ENCODE assay signal across 1 cellular context in genomic region chr16:1932050-1933028, GRCh38.
A peak's percentile ranks its signal among the peaks of the same experiment; 100 is the strongest.
TF ChIP-seq lines count a peak whose summit lies in the region.

No MANE protein-coding gene starts in this region.

TF ChIP-seq in HepG2, 621 proteins besides CTCF, POLR2A, EP300 and RAD21 (continued from another document and continues in another):
- peak; percentile 47; the same call in 1 of the 2 replicates for TF ChIP-seq ZNF770 (CRISPR knock-in tag; IDR thresholded peaks at IDR 0.05)
- TF ChIP-seq SOX5 (CRISPR knock-in tag; IDR thresholded peaks at IDR 0.05; ENCODE audit: borderline replicate concordance): no peak
- peak; percentile 35; the same call in 1 of the 2 replicates for TF ChIP-seq THAP11 (CRISPR knock-in tag; IDR thresholded peaks at IDR 0.05)
- TF ChIP-seq SOX6 (IDR thresholded peaks at IDR 0.05): no peak
- TF ChIP-seq SOX6 (CRISPR knock-in tag; IDR thresholded peaks at IDR 0.05): no peak
- peak; percentile 61; the same call in 1 of the 2 replicates for TF ChIP-seq ZNF670 (CRISPR knock-in tag; IDR thresholded peaks at IDR 0.05; ENCODE audit: borderline replicate concordance)
- TF ChIP-seq, protein P1, sequence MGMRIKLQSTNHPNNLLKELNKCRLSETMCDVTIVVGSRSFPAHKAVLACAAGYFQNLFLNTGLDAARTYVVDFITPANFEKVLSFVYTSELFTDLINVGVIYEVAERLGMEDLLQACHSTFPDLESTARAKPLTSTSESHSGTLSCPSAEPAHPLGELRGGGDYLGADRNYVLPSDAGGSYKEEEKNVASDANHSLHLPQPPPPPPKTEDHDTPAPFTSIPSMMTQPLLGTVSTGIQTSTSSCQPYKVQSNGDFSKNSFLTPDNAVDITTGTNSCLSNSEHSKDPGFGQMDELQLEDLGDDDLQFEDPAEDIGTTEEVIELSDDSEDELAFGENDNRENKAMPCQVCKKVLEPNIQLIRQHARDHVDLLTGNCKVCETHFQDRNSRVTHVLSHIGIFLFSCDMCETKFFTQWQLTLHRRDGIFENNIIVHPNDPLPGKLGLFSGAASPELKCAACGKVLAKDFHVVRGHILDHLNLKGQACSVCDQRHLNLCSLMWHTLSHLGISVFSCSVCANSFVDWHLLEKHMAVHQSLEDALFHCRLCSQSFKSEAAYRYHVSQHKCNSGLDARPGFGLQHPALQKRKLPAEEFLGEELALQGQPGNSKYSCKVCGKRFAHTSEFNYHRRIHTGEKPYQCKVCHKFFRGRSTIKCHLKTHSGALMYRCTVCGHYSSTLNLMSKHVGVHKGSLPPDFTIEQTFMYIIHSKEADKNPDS (CRISPR knock-in tag; IDR thresholded peaks at IDR 0.05): peak; percentile 63; the same call in 1 of the 2 replicates
- no peak for TF ChIP-seq ZBTB25 (CRISPR knock-in tag; IDR thresholded peaks at IDR 0.05)
- no peak for TF ChIP-seq AKAP8 (CRISPR knock-in tag; IDR thresholded peaks at IDR 0.05)
- TF ChIP-seq, protein P2, sequence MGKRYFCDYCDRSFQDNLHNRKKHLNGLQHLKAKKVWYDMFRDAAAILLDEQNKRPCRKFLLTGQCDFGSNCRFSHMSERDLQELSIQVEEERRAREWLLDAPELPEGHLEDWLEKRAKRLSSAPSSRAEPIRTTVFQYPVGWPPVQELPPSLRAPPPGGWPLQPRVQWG (CRISPR knock-in tag; IDR thresholded peaks at IDR 0.05; ENCODE audit: borderline replicate concordance, low read depth): no peak
- TF ChIP-seq, protein P3, sequence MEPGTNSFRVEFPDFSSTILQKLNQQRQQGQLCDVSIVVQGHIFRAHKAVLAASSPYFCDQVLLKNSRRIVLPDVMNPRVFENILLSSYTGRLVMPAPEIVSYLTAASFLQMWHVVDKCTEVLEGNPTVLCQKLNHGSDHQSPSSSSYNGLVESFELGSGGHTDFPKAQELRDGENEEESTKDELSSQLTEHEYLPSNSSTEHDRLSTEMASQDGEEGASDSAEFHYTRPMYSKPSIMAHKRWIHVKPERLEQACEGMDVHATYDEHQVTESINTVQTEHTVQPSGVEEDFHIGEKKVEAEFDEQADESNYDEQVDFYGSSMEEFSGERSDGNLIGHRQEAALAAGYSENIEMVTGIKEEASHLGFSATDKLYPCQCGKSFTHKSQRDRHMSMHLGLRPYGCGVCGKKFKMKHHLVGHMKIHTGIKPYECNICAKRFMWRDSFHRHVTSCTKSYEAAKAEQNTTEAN (CRISPR knock-in tag; conservative IDR thresholded peaks at IDR 0.05): no peak
- TF ChIP-seq ZNF615 (CRISPR knock-in tag; IDR thresholded peaks at IDR 0.05; ENCODE audit: borderline replicate concordance): no peak
- TF ChIP-seq, protein P4, sequence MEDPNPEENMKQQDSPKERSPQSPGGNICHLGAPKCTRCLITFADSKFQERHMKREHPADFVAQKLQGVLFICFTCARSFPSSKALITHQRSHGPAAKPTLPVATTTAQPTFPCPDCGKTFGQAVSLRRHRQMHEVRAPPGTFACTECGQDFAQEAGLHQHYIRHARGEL (CRISPR knock-in tag; IDR thresholded peaks at IDR 0.05): no peak
- TF ChIP-seq CSRNP2 (CRISPR knock-in tag; conservative IDR thresholded peaks at IDR 0.05; ENCODE audit: low read depth): no peak
- TF ChIP-seq ZNF225 (CRISPR knock-in tag; IDR thresholded peaks at IDR 0.05): no peak
- no peak for TF ChIP-seq SIN3B (IDR thresholded peaks at IDR 0.05; ENCODE audit: low read length)
- TF ChIP-seq, protein P5, sequence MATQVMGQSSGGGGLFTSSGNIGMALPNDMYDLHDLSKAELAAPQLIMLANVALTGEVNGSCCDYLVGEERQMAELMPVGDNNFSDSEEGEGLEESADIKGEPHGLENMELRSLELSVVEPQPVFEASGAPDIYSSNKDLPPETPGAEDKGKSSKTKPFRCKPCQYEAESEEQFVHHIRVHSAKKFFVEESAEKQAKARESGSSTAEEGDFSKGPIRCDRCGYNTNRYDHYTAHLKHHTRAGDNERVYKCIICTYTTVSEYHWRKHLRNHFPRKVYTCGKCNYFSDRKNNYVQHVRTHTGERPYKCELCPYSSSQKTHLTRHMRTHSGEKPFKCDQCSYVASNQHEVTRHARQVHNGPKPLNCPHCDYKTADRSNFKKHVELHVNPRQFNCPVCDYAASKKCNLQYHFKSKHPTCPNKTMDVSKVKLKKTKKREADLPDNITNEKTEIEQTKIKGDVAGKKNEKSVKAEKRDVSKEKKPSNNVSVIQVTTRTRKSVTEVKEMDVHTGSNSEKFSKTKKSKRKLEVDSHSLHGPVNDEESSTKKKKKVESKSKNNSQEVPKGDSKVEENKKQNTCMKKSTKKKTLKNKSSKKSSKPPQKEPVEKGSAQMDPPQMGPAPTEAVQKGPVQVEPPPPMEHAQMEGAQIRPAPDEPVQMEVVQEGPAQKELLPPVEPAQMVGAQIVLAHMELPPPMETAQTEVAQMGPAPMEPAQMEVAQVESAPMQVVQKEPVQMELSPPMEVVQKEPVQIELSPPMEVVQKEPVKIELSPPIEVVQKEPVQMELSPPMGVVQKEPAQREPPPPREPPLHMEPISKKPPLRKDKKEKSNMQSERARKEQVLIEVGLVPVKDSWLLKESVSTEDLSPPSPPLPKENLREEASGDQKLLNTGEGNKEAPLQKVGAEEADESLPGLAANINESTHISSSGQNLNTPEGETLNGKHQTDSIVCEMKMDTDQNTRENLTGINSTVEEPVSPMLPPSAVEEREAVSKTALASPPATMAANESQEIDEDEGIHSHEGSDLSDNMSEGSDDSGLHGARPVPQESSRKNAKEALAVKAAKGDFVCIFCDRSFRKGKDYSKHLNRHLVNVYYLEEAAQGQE (IDR thresholded peaks at IDR 0.05; ENCODE audit: borderline replicate concordance in 1 of 2, low read depth in 1 of 2, low read length in 2 of 2): no peak
- TF ChIP-seq ZBTB26 (CRISPR knock-in tag; IDR thresholded peaks at IDR 0.05; ENCODE audit: borderline replicate concordance): 0 out of 2 replicates have a peak, but pooled peaks have one; percentile 41
- TF ChIP-seq, protein P6, sequence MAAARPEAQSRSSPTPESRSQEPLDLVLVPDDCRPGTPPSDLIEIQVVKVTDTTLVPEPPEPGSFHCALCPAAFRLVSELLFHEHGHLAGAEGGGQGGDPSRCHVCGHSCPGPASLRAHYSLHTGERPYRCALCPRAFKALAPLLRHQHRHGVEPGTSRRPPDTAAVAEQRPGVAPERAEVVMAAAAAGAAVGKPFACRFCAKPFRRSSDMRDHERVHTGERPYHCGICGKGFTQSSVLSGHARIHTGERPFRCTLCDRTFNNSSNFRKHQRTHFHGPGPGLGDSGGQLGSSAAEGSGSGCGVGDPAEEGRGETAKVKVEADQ (CRISPR knock-in tag; IDR thresholded peaks at IDR 0.05; ENCODE audit: borderline replicate concordance): no peak
- no peak for TF ChIP-seq MTF2 (CRISPR knock-in tag; IDR thresholded peaks at IDR 0.05; ENCODE audit: borderline replicate concordance)
- TF ChIP-seq ZBTB20 (CRISPR knock-in tag; IDR thresholded peaks at IDR 0.05; ENCODE audit: borderline replicate concordance, low read depth): no peak
- peak; percentile 60; the same call in 1 of the 2 replicates for TF ChIP-seq ZNF747 (CRISPR knock-in tag; IDR thresholded peaks at IDR 0.05; ENCODE audit: borderline replicate concordance)
- 0 out of 2 replicates have a peak, but pooled peaks have one; percentile 68 for TF ChIP-seq KDM4B (CRISPR knock-in tag; IDR thresholded peaks at IDR 0.05)
- TF ChIP-seq HIC2 (CRISPR knock-in tag; IDR thresholded peaks at IDR 0.05; ENCODE audit: low read depth): peak; percentile 57; the same call in 1 of the 2 replicates
- peak; percentile 72 for TF ChIP-seq ZNF687 (CRISPR knock-in tag; IDR thresholded peaks at IDR 0.05)
- TF ChIP-seq ZNF3 (CRISPR knock-in tag; IDR thresholded peaks at IDR 0.05): peak; percentile 38; the same call in 1 of the 2 replicates
- TF ChIP-seq, protein P7, sequence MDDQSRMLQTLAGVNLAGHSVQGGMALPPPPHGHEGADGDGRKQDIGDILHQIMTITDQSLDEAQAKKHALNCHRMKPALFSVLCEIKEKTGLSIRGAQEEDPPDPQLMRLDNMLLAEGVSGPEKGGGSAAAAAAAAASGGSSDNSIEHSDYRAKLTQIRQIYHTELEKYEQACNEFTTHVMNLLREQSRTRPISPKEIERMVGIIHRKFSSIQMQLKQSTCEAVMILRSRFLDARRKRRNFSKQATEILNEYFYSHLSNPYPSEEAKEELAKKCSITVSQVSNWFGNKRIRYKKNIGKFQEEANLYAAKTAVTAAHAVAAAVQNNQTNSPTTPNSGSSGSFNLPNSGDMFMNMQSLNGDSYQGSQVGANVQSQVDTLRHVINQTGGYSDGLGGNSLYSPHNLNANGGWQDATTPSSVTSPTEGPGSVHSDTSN (CRISPR knock-in tag; IDR thresholded peaks at IDR 0.05; ENCODE audit: borderline replicate concordance): no peak
- peak; percentile 42; the same call in 1 of the 2 replicates for TF ChIP-seq MAX (IDR thresholded peaks at IDR 0.05)
- TF ChIP-seq STAG1 (CRISPR knock-in tag; IDR thresholded peaks at IDR 0.05): peak; percentile 71
